In the genomic region with DNA sequence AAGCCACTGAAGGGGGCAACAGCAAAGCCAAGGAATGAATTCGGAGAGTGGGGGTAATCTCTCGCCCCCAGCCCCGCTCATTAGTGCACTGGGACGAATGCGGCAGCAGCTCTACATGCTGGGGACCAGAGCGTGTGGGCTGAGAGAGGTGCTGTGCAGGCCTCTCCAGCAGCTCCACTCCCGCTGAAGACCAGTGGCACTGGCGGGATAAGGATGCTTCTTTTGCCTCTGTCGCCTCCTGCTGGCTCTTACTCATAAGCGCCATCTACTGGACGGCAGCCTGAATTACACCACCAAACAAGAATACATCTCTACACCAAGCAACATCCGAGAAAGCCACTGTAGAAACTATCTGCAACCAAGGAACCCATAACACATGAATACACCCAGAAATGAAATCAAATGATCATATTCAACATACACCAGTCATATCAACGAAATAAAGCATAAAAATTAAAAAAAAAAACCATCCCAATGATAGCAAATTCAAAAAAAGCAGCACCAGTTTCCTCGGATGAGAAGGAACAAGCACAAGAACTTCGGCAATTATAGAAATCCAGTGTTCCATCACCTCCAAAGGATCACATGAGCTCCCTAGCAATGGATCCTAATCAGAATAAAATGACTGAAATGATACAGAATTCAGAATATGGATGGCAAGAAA, we compare ENCODE assay signal across 8 cellular contexts.
DNase-seq lines count a peak whose midpoint lies in the region; ATAC-seq and TF ChIP-seq lines count a peak whose summit lies in the region.

No MANE protein-coding gene starts in this region.

- H3K27me3 ChIP-seq in DOHH2 (ENCODE audit: control insufficient read depth, low read length) = no peaks in the 10 kb centered on the region
- H3K27me3 ChIP-seq in Panc1 (ENCODE audit: control insufficient read depth, insufficient read depth, low read length) = no peaks in the 10 kb centered on the region

- ATAC-seq in HG02642 (IDR thresholded peaks at IDR 0.05; ENCODE audit: poor library complexity, unreplicated experiment) (peak; percentile 44), Panc1 (peak; percentile 72), left ventricle myocardium superior (peak; percentile 27), HG02970 (IDR thresholded peaks at IDR 0.05; ENCODE audit: low FRiP score, unreplicated experiment) (no peak)

- POLR2A ChIA-PET in Panc1 (lab: Charles Lee) = no interaction called here

- H3K9me2 ChIP-seq in DOHH2 (replicated peaks; ENCODE audit: control insufficient read depth, low read length) = no peaks in the 10 kb centered on the region

- H3K27me3 Mint-ChIP-seq in activated T-helper 2 cell treated with anti-CD3 and anti-CD28 coated beads, Interferon-gamma antibody, Interleukin-2, Interleukin-4, amounts not matched to agents 10 μg/mL and 5 μg/mL and 100 μg/mL, durations not matched to agents 14 hours and 24 hours and 36 hours (ENCODE audit: low read depth) = no peaks in the 10 kb centered on the region

- H3K36me3 ChIP-seq in DOHH2 (ENCODE audit: control insufficient read depth, low read length) = peaks cover under 1% of the 10 kb centered on the region; the same call in 1 of the 2 replicates
- no peaks in the 10 kb centered on the region for H3K36me3 ChIP-seq in Panc1 (ENCODE audit: control insufficient read depth, insufficient read depth, low read length)

- peaks cover 35% of the 10 kb centered on the region for H3K79me2 ChIP-seq in DOHH2 (ENCODE audit: control insufficient read depth, low read length)

- no peaks in the 10 kb centered on the region for H3K36me3 Mint-ChIP-seq in activated T-helper 2 cell treated with anti-CD3 and anti-CD28 coated beads, Interferon-gamma antibody, Interleukin-2, Interleukin-4, amounts not matched to agents 10 μg/mL and 5 μg/mL and 100 μg/mL, durations not matched to agents 14 hours and 24 hours and 36 hours (ENCODE audit: low read depth)

- CTCF ChIA-PET in Panc1 (lab: Charles Lee) = interaction anchor here (1.0 kb wide), 1 partner anchor 71 kb away, joined by 3 read pairs; a partner anchor contains a TSS

- TF ChIP-seq CTCF in DOHH2 (IDR thresholded peaks at IDR 0.05; ENCODE audit: low read depth, low read length, poor library complexity, severe bottlenecking) = peak; percentile 100
- peak; percentile 90 for TF ChIP-seq CTCF in Panc1 (IDR thresholded peaks at IDR 0.05)

- in situ Hi-C loops in Panc1 (cut with HindIII; ENCODE audit: low pct_unique_long_range_greater_than_20kb, low sequenced_read_pairs) = no loop called here

- H3K9me3 Mint-ChIP-seq in activated T-helper 2 cell treated with anti-CD3 and anti-CD28 coated beads, Interferon-gamma antibody, Interleukin-2, Interleukin-4, amounts not matched to agents 10 μg/mL and 5 μg/mL and 100 μg/mL, durations not matched to agents 14 hours and 24 hours and 36 hours = no peaks in the 10 kb centered on the region

- H3K27ac ChIP-seq in DOHH2 (ENCODE audit: low read depth, low read length) = no peak overlapping the region
- H3K27ac ChIP-seq in Panc1 (ENCODE audit: low read length) = no peak overlapping the region

- BruUV-seq in Panc1 (replicated peaks; lab: Mats Ljungman, UMichigan) = no TSS peak

- peaks cover 4% of the 10 kb centered on the region; the same call in 1 of the 2 replicates for H4K20me1 ChIP-seq in DOHH2 (ENCODE audit: control insufficient read depth, insufficient read depth, low read depth, low read length)

- peaks cover 44% of the 10 kb centered on the region for H3K4me1 ChIP-seq in DOHH2 (ENCODE audit: control insufficient read depth, low read length)
- no peaks in the 10 kb centered on the region for H3K4me1 ChIP-seq in Panc1 (ENCODE audit: control insufficient read depth, insufficient read depth, low read length)

- H3F3A ChIP-seq in DOHH2 (ENCODE audit: control insufficient read depth, insufficient read depth) = peaks cover 8% of the 10 kb centered on the region

- intact Hi-C loops in Panc1 (cut with micrococcal nuclease; ENCODE audit: unreplicated experiment) = loop anchor here (2.0 kb wide), 1 partner anchor 318 kb away; no protein-coding TSS in a partner anchor
- intact Hi-C loops in activated T-helper 2 cell treated with anti-CD3 and anti-CD28 coated beads, Interferon-gamma antibody, Interleukin-2, Interleukin-4, amounts not matched to agents 10 μg/mL and 5 μg/mL and 100 μg/mL, durations not matched to agents 14 hours and 24 hours and 36 hours (cut with micrococcal nuclease) = loop anchor here (1.0 kb wide), 1 partner anchor 319 kb away; no protein-coding TSS in a partner anchor
- intact Hi-C loops in left ventricle myocardium superior (cut with micrococcal nuclease) = no loop called here

- H3K27ac Mint-ChIP-seq in activated T-helper 2 cell treated with anti-CD3 and anti-CD28 coated beads, Interferon-gamma antibody, Interleukin-2, Interleukin-4, amounts not matched to agents 10 μg/mL and 5 μg/mL and 100 μg/mL, durations not matched to agents 14 hours and 24 hours and 36 hours = no peak overlapping the region

- DNase-seq in Panc1 (ENCODE audit: low read depth, low spot score) (peak; percentile 39), left ventricle myocardium superior (no peak), NCI-H187 treated with DMSO at 0.1 percent for 48 hours (lab: John Stamatoyannopoulos, UW) (no peak)
- DNase-seq in activated T-helper 2 cell treated with anti-CD3 and anti-CD28 coated beads, Interferon-gamma antibody, Interleukin-2, Interleukin-4, amounts not matched to agents 10 μg/mL and 5 μg/mL and 100 μg/mL, durations not matched to agents 14 hours and 24 hours and 36 hours (ENCODE audit: low spot score) = peak; percentile 41
- peak; percentile 49 for DNase-seq in stimulated activated CD4-positive, alpha-beta T cell treated with anti-CD3 and anti-CD28 coated beads, Interleukin-1b, Interleukin-23, amount 100 ng/mL, for 48 hours

- H3K9me3 ChIP-seq in DOHH2 (ENCODE audit: control insufficient read depth, insufficient read depth, low read length) = peaks cover 1% of the 10 kb centered on the region; the same call in 1 of the 2 replicates
- no peaks in the 10 kb centered on the region for H3K9me3 ChIP-seq in Panc1 (ENCODE audit: control insufficient read depth, insufficient read depth, low read depth, low read length)

- no peak overlapping the region for H3K4me3 Mint-ChIP-seq in activated T-helper 2 cell treated with anti-CD3 and anti-CD28 coated beads, Interferon-gamma antibody, Interleukin-2, Interleukin-4, amounts not matched to agents 10 μg/mL and 5 μg/mL and 100 μg/mL, durations not matched to agents 14 hours and 24 hours and 36 hours (ENCODE audit: low read depth)

- H3K4me3 ChIP-seq in DOHH2 (ENCODE audit: low read length) (no peak overlapping the region), Panc1 (ENCODE audit: low read depth in 2 of 2, low read length in 2 of 2) (no peak overlapping the region)

- H3K4me2 ChIP-seq in DOHH2 (ENCODE audit: low read length) = no peak overlapping the region

- peaks cover 8% of the 10 kb centered on the region for H3K4me1 Mint-ChIP-seq in activated T-helper 2 cell treated with anti-CD3 and anti-CD28 coated beads, Interferon-gamma antibody, Interleukin-2, Interleukin-4, amounts not matched to agents 10 μg/mL and 5 μg/mL and 100 μg/mL, durations not matched to agents 14 hours and 24 hours and 36 hours (ENCODE audit: low read depth)

Comparison
In these comparisons a context has a peak if more than half of its experiments do, and no peak if none do; other contexts are left out.
1. DNase-seq: peak in Panc1 (single experiment), activated T-helper 2 cell treated with anti-CD3 and anti-CD28 coated beads, Interferon-gamma antibody, Interleukin-2, Interleukin-4, amounts not matched to agents 10 μg/mL and 5 μg/mL and 100 μg/mL, durations not matched to agents 14 hours and 24 hours and 36 hours (single experiment) and stimulated activated CD4-positive, alpha-beta T cell treated with anti-CD3 and anti-CD28 coated beads, Interleukin-1b, Interleukin-23, amount 100 ng/mL, for 48 hours (single experiment); none in left ventricle myocardium superior (single experiment) and NCI-H187 treated with DMSO at 0.1 percent for 48 hours (single experiment).